In the genomic region with DNA sequence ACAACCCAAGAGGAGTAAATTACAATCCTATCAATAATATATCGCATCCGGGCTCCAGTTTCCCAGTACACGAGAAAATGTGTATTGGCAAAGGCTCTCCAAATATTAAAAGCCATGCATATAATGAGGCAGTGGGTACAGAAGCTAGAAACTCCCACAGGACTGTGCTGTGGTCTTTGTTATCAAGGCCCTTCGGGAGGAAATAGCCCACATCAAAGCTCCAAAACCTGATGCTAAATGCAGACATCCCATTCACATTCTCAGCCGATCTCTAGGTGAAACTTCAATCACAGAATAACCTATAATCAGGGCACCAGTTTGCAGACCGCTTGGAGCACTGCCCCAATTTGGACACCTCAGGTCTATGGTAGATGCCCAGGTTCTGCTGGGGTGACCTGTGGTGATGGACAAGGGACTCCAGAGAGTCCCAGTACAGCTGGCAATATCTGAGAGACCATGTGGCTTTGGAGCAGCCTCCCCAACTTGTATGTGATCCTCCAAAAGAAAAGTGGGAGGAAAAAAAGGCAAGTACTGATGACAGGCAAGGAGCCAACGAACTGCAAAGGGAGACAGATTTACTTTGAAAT, we compare ENCODE assay signal across 21 cellular contexts.
DNase-seq lines count a peak whose midpoint lies in the region; FAIRE-seq and TF ChIP-seq lines count a peak whose summit lies in the region.
"Had no signal": no experiment of that assay in that cellular context is flagged by ENCODE, and none has a peak within 500 bp of the region (broad histone marks: within the 10 kb centered on the region; RNA-seq: fewer than 3 reads in every experiment).

No MANE protein-coding gene starts in this region.

- H4K12ac ChIP-seq in trophoblast cell (ENCODE audit: low read depth, low read length), result peak overlapping the region; percentile 75

- peak overlapping the region; percentile 95 for H3K14ac ChIP-seq in trophoblast cell (ENCODE audit: low read length)

- in situ Hi-C loops in G401 (cut with HindIII; ENCODE audit: low sequenced_read_pairs), result no loop called here

- peak overlapping the region; percentile 99 for H2AK5ac ChIP-seq in trophoblast cell (ENCODE audit: low read length)

- peak overlapping the region; percentile 68 for H2AFZ ChIP-seq in trophoblast cell (ENCODE audit: insufficient read depth, low read length, poor library complexity)

- no peak for TF ChIP-seq POLR2A in esophagus squamous epithelium (IDR thresholded peaks at IDR 0.05)

- H3K79me2 ChIP-seq in trophoblast cell (ENCODE audit: control insufficient read depth, insufficient read depth, low read length, poor library complexity), result peaks cover 29% of the 10 kb centered on the region

- peak overlapping the region; percentile 100 for H4K91ac ChIP-seq in trophoblast cell (ENCODE audit: low read depth, low read length)

- no peak for FAIRE-seq in small intestine (lab: Jason Lieb, UNC)
- FAIRE-seq: frontal cortex had no signal

- H3K4me1 ChIP-seq in SJCRH30 (peaks cover 29% of the 10 kb centered on the region), esophagus squamous epithelium (peaks cover 0 to 53% (median 0%) of the 10 kb centered on the region in 3 donors), trophoblast cell (ENCODE audit: control insufficient read depth in 1 of 2, insufficient read depth in 2 of 2, low read length in 2 of 2) (peaks cover 26 to 36% of the 10 kb centered on the region in 2 experiments), small intestine (ENCODE audit: control insufficient read depth in 2 of 2, insufficient read depth in 1 of 2, low read depth in 1 of 2, low read length in 1 of 2) (no peaks in the 10 kb centered on the region)
- H3K4me1 ChIP-seq: upper lobe of left lung had no signal

- peak overlapping the region; percentile 100 for H2BK120ac ChIP-seq in trophoblast cell (ENCODE audit: insufficient read depth, low read length, poor library complexity)

- H3K9me3 ChIP-seq in SJCRH30 (replicated peaks) (peaks cover 5% of the 10 kb centered on the region; the same call in 1 of the 2 replicates), esophagus squamous epithelium (no peaks in the 10 kb centered on the region), trophoblast cell (ENCODE audit: insufficient read depth, low read depth, low read length) (no peaks in the 10 kb centered on the region), small intestine (ENCODE audit: control insufficient read depth, low read depth) (no peaks in the 10 kb centered on the region)
- H3K9me3 ChIP-seq: SJSA1, upper lobe of left lung had no signal

- no peaks in the 10 kb centered on the region for H3K27me3 ChIP-seq in SJCRH30
- H3K27me3 ChIP-seq in esophagus squamous epithelium, result no peaks in the 10 kb centered on the region
- no peaks in the 10 kb centered on the region for H3K27me3 ChIP-seq in trophoblast cell (ENCODE audit: insufficient read depth, low read length)
- no peaks in the 10 kb centered on the region for H3K27me3 ChIP-seq in small intestine (ENCODE audit: control insufficient read depth in 2 of 2, insufficient read depth in 2 of 2, low read length in 2 of 2)
- H3K27me3 ChIP-seq: SJSA1, upper lobe of left lung had no signal

- peak overlapping the region; percentile 87 for H4K8ac ChIP-seq in trophoblast cell (ENCODE audit: low read depth, low read length)

- no peak for TF ChIP-seq CTCF in esophagus squamous epithelium (IDR thresholded peaks at IDR 0.05)

- H3K36me3 ChIP-seq in SJCRH30 (no peaks in the 10 kb centered on the region), esophagus squamous epithelium (peaks cover 0 to 20% (median 0%) of the 10 kb centered on the region in 3 donors), trophoblast cell (ENCODE audit: control insufficient read depth in 1 of 2, insufficient read depth in 2 of 2, low read length in 2 of 2) (peaks cover 9 to 10% of the 10 kb centered on the region in 2 experiments), small intestine (ENCODE audit: control insufficient read depth in 2 of 2, insufficient read depth in 2 of 2, low read length in 2 of 2) (no peaks in the 10 kb centered on the region)
- H3K36me3 ChIP-seq: SJSA1, upper lobe of left lung had no signal

- peak overlapping the region; percentile 100 for H2BK12ac ChIP-seq in trophoblast cell (ENCODE audit: low read length)

- H3K18ac ChIP-seq in trophoblast cell (ENCODE audit: low read length), result peak overlapping the region; percentile 99

- H3K23ac ChIP-seq in trophoblast cell (ENCODE audit: low read length), result no peak overlapping the region

- peak overlapping the region; percentile 91 for H3K4ac ChIP-seq in trophoblast cell (ENCODE audit: low read depth, low read length)

- peak overlapping the region; percentile 9 for H3K9ac ChIP-seq in trophoblast cell (ENCODE audit: low read length)

- peak; percentile 34 for DNase-seq in G401 (ENCODE audit: low spot score)
- no peak for DNase-seq in SJCRH30
- no peak for DNase-seq in esophagus squamous epithelium (lab: John Stamatoyannopoulos, UW)
- DNase-seq in trophoblast cell, result no peak
- DNase-seq in UCSD-AML1 (lab: John Stamatoyannopoulos, UW; ENCODE audit: unreplicated experiment), result no peak
- no peak for DNase-seq in cardiac septum (ENCODE audit: low spot score)
- DNase-seq in small intestine, result no peak
- DNase-seq in NCI-H1105 treated with DMSO at 0.1 percent for 48 hours (lab: John Stamatoyannopoulos, UW), result no peak
- DNase-seq: activated CD8-positive, alpha-beta T cell treated with anti-CD3 and anti-CD28 coated beads for 36 hours; activated T-cell treated with anti-CD3 and anti-CD28 coated beads, Interleukin-2, amount 50 U/mL, for 1 hour; DMS79 treated with DMSO at 0.1 percent for 48 hours; naive B cell; NCI-H1417 treated with DMSO at 0.1 percent for 48 hours; NCI-H2171 treated with DMSO at 0.1 percent for 48 hours; NCI-H774; OCI-M1; stimulated activated CD4-positive, alpha-beta T cell treated with anti-CD3 and anti-CD28 coated beads, Interleukin-2, amount 100 ng/mL, for 48 hours; T-helper 2 cell; upper lobe of left lung had no signal

- WGBS in esophagus squamous epithelium, 2 donors, result 33 to 37% methylated on average over 7 of the region's 7 CpGs
- WGBS in trophoblast cell (ENCODE audit: extremely low coverage, insufficient coverage, insufficient read length), result no CpG with 5 or more reads among the region's 7 CpGs
- 66 to 74% (median 67%) methylated on average over 7 of the region's 7 CpGs for WGBS in small intestine, 3 donors

- H3K27ac ChIP-seq in SJCRH30 (peak overlapping the region; percentile 49; the same call in 1 of the 2 replicates), esophagus squamous epithelium (peak overlapping the region; percentile 89 to 96 (median 94)), trophoblast cell (ENCODE audit: low read depth, low read length) (peak overlapping the region; percentile 99), small intestine (ENCODE audit: low read depth in 1 of 2, low read length in 1 of 2) (no peak overlapping the region)
- H3K27ac ChIP-seq: SJSA1, upper lobe of left lung had no signal

- intact Hi-C loops in esophagus squamous epithelium (cut with DNase I) (no loop called here), cardiac septum (cut with DNase I) (no loop called here)

- H2BK5ac ChIP-seq in trophoblast cell (ENCODE audit: low read depth, low read length, poor library complexity), result peak overlapping the region; percentile 99

- H3K4me3 ChIP-seq in SJCRH30 (no peak overlapping the region), esophagus squamous epithelium (no peak overlapping the region), trophoblast cell (ENCODE audit: low read depth, low read length) (no peak overlapping the region), small intestine (ENCODE audit: low read depth in 1 of 2, low read length in 2 of 2) (no peak overlapping the region)
- H3K4me3 ChIP-seq: SJSA1, upper lobe of left lung had no signal

- no peak overlapping the region for H3K4me2 ChIP-seq in trophoblast cell (ENCODE audit: low read length)

- H3K79me1 ChIP-seq in trophoblast cell (ENCODE audit: low read length), result peaks cover 55% of the 10 kb centered on the region

Comparison
In these comparisons a context has a peak if more than half of its experiments do, and no peak if none do; other contexts are left out.
1. H3K27ac ChIP-seq: peak in SJCRH30 (single experiment), esophagus squamous epithelium (4 of 4) and trophoblast cell (single experiment); none in small intestine (0 of 2).